8 cellular contexts compared by ENCODE assay signal in the genomic region with DNA sequence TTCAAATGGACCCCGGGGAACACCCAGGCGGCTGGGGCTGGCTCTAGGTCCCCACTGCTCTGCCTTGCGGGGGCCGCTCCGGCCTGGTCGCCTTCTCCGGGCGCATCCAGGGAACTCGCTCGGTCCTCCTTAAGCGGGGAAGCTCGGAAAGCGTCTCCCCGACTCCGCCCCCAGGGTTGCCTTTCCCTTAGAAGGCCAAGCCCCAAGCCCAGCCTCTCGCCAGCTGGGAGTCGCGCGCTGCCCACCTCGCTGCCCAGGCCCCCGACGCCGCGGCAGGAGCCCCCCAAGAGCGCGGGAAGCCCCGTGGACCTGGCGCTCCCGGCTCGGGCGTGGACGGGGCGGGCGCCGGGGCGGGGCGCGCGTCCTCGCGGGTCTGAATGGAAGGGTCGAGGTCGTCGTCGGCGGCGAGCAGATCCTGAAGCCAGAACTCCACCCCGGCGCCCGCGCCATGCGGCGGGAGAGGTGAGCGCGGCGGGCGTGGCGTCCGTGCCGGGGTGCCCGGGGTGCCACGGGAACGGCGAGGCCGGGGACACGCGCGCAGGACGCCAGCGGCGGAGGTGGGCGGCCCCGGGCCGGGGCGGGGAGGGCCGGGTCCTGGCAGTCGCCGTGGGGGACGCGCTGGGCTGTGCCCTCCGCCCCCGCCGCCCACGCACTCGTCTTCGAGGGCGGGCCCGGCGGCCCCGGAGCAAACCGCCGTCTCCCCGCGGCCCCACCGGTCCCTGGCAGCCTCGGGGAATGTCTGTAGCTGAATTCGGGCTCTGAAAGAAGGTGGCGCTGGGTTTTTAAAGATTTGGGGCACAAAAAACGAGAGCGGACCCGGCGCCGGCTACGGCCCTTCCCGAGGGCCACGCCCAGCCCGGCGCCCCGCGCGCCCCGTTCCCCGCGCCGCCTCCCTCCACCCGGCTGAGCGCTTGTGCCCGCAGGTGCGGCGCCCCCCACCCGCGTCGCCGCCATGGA. TPM values are rescaled to one million over a fixed set of nuclear protein-coding genes. Genes with fewer than 3 reads are reported as not detected.
A peak's percentile ranks its signal among the peaks of the same experiment; 100 is the strongest.
DNase-seq lines count a peak whose midpoint lies in the region; ATAC-seq and TF ChIP-seq lines count a peak whose summit lies in the region.

A gene with protein sequence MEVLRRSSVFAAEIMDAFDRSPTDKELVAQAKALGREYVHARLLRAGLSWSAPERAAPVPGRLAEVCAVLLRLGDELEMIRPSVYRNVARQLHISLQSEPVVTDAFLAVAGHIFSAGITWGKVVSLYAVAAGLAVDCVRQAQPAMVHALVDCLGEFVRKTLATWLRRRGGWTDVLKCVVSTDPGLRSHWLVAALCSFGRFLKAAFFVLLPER (plus strand): TSS at position 214 of the 957 bp plus-strand sequence. CDS start 739 bp downstream, at position 953.

- WGBS in lower leg skin, 2 donors: 2% methylated on average over 72 to 78 of the region's 124 CpGs

- peaks cover 9% of the 10 kb centered on the region for H3K36me3 Mint-ChIP-seq in stimulated activated naive CD8-positive, alpha-beta T cell treated with anti-CD3 and anti-CD28 coated beads, Interleukin-15, Interleukin-2, amounts not matched to agents 100 ng/mL and 50 ng/mL, for 24 hours (ENCODE audit: low read depth)

- H3K27me3 Mint-ChIP-seq in stimulated activated naive CD8-positive, alpha-beta T cell treated with anti-CD3 and anti-CD28 coated beads, Interleukin-15, Interleukin-2, amounts not matched to agents 100 ng/mL and 50 ng/mL, for 24 hours: peaks cover 35% of the 10 kb centered on the region

- peaks cover 9% of the 10 kb centered on the region for H3K9me3 Mint-ChIP-seq in stimulated activated naive CD8-positive, alpha-beta T cell treated with anti-CD3 and anti-CD28 coated beads, Interleukin-15, Interleukin-2, amounts not matched to agents 100 ng/mL and 50 ng/mL, for 24 hours

- no peak for TF ChIP-seq POLR2A in lower leg skin (IDR thresholded peaks at IDR 0.05)

- H3K27me3 ChIP-seq in cardiac muscle cell (no peaks in the 10 kb centered on the region), RWPE2 (ENCODE audit: insufficient read depth, poor library complexity, severe bottlenecking) (no peaks in the 10 kb centered on the region)

- H3K4me1 Mint-ChIP-seq in stimulated activated naive CD8-positive, alpha-beta T cell treated with anti-CD3 and anti-CD28 coated beads, Interleukin-15, Interleukin-2, amounts not matched to agents 100 ng/mL and 50 ng/mL, for 24 hours (ENCODE audit: low read depth): peaks cover 4% of the 10 kb centered on the region

- no peak within 1 kb of the TSS for H3K27ac Mint-ChIP-seq in stimulated activated naive CD8-positive, alpha-beta T cell treated with anti-CD3 and anti-CD28 coated beads, Interleukin-15, Interleukin-2, amounts not matched to agents 100 ng/mL and 50 ng/mL, for 24 hours

- ATAC-seq in RWPE2 (ENCODE audit: low read depth) (peak; percentile 69), GM19397 (IDR thresholded peaks at IDR 0.05; ENCODE audit: unreplicated experiment) (no peak)

- no peak within 1 kb of the TSS for H3K27ac ChIP-seq in cardiac muscle cell
- H3K27ac ChIP-seq in RWPE2 (ENCODE audit: poor library complexity, severe bottlenecking): peak within 1 kb of the TSS; percentile 67

- H3K4me1 ChIP-seq in cardiac muscle cell (ENCODE audit: low read depth) (no peaks in the 10 kb centered on the region), RWPE2 (ENCODE audit: insufficient read depth, poor library complexity, severe bottlenecking) (peaks cover 24% of the 10 kb centered on the region)

- TF ChIP-seq CTCF in cardiac muscle cell (IDR thresholded peaks at IDR 0.05; ENCODE audit: low read depth, low read length) (no peak), RWPE2 (IDR thresholded peaks at IDR 0.05; ENCODE audit: poor library complexity, severe bottlenecking) (no peak), lower leg skin (IDR thresholded peaks at IDR 0.05) (no peak)

- peak; percentile 82 to 84 for DNase-seq in cardiac muscle cell (ENCODE audit: low read depth in 1 of 2, low spot score in 1 of 2)
- DNase-seq in cardiac septum (ENCODE audit: low spot score): no peak
- DNase-seq in RWPE2 (ENCODE audit: low spot score): peak; percentile 88
- DNase-seq in ecto neural progenitor cell (ENCODE audit: low spot score): peak; percentile 79
- DNase-seq in lower leg skin (ENCODE audit: low spot score in 2 of 2): no peak
- no peak for DNase-seq in NOMO-1 treated with dmso at 0.1 percent for 144 hours (lab: John Stamatoyannopoulos, UW; ENCODE audit: unreplicated experiment)

- intact Hi-C loops in cardiac septum (cut with DNase I) (loop anchor here (5.0 kb wide), 1 partner anchor 52 kb away; a partner anchor contains a TSS), lower leg skin (cut with DNase I; ENCODE audit: low total_unique reads) (no loop called here)

- H3K4me3 Mint-ChIP-seq in stimulated activated naive CD8-positive, alpha-beta T cell treated with anti-CD3 and anti-CD28 coated beads, Interleukin-15, Interleukin-2, amounts not matched to agents 100 ng/mL and 50 ng/mL, for 24 hours: peak within 1 kb of the TSS; percentile 65

- peak within 1 kb of the TSS; percentile 68 for H3K4me3 ChIP-seq in cardiac muscle cell
- H3K4me3 ChIP-seq in RWPE2 (ENCODE audit: severe bottlenecking): peak within 1 kb of the TSS; percentile 92
- peak within 1 kb of the TSS; percentile 71 for H3K4me3 ChIP-seq in lower leg skin (ENCODE audit: low read depth, poor library complexity, severe bottlenecking)

- H3K36me3 ChIP-seq in cardiac muscle cell (no peaks in the 10 kb centered on the region), RWPE2 (ENCODE audit: low read depth) (peaks cover 15% of the 10 kb centered on the region; the same call in 1 of the 2 replicates)

- H3K9me3 ChIP-seq in cardiac muscle cell (ENCODE audit: low read depth): no peaks in the 10 kb centered on the region
- no peaks in the 10 kb centered on the region for H3K9me3 ChIP-seq in RWPE2 (ENCODE audit: severe bottlenecking)

RNA-seq across cellular contexts. Expression of the gene that starts here (rescaled TPM):
- total RNA-seq in cardiac muscle cell (45.8 and 47.5 TPM in 2 replicates), cardiac septum (4.5 TPM), lower leg skin (10 to 100 TPM; 44.2 to 59.9 (median 54.7) TPM)
- 27.2 and 32.2 TPM in 2 replicates for polyA plus RNA-seq in cardiac muscle cell

Comparison
In these comparisons a context has a peak if more than half of its experiments do, and no peak if none do; other contexts are left out.
1. DNase-seq: peak in cardiac muscle cell (2 of 2), RWPE2 (single experiment) and ecto neural progenitor cell (single experiment); none in cardiac septum (single experiment), lower leg skin (0 of 2) and NOMO-1 treated with dmso at 0.1 percent for 144 hours (single experiment).
2. Peak in every context shown above with its lines, with median percentiles within 50 percentile points of each other: H3K4me3 ChIP-seq.